In the genomic region with DNA sequence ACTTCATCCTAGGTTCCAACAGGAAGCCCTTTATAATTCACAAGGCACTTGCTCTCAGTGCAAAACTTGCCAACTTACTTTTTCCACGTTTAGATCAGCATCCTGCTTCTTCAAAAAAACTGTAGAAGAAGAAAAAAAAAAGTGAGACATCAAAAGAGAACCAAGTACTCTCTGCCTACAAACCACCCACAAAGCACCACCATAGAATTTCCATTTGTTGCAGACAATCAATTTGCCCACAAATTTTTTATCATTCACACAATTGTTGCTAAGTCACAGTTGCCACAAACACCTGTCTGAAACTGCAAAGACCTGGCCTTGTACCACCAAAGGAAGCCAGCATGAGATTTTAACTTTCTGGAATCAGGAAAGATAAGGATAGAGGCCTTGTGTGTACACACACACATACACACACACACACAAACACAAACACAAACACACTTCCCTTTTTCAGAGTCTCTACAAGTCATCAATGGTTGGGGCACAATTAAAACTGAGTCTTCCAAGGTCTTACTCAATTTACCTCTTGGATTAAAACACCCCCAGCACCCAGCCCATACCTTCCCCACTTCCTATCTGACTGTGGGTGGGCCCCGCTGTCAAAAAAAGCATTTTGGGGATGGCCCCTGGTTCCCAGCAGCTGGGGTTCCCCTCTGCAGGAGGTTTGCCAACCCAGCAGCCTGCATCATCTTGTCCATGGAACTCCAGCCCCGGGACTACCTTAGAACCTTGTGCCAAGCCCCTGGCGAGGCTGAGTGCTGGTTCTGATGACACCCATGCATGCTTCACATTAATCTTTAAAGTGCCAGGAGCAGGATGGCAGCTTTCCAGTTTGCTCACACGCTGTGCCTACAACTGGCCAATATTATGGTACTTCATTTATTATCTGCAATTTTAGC, we compare ENCODE assay signal across 13 cellular contexts. TPM values are rescaled to one million over a fixed set of nuclear protein-coding genes. Genes with fewer than 3 reads are reported as not detected.
DNase-seq lines count a peak whose midpoint lies in the region; ATAC-seq and TF ChIP-seq lines count a peak whose summit lies in the region.
"Had no signal": no experiment of that assay in that cellular context is flagged by ENCODE, and none has a peak within 500 bp of the region (broad histone marks: within the 10 kb centered on the region; RNA-seq: fewer than 3 reads in every experiment).

No MANE protein-coding gene starts in this region.

- no peaks in the 10 kb centered on the region for H3K9me3 Mint-ChIP-seq in T-helper 1 cell treated with Interleukin-12 subunit alpha and Interleukin-12 subunit beta and Interleukin-4 antibody, amounts not matched to agents 30 μg/mL and 1 μg/mL, for 36 hours
- no peaks in the 10 kb centered on the region for H3K9me3 Mint-ChIP-seq in Calu3 (ENCODE audit: low read depth, unreplicated experiment)
- H3K9me3 Mint-ChIP-seq: mesothelial cell of epicardium had no signal

- POLR2A ChIA-PET in A673 (lab: Charles Lee; ENCODE audit: low non-redundant PET), result no interaction called here

- DNase-seq in A673 (ENCODE audit: low spot score), result peak; percentile 4
- peak; percentile 54 for DNase-seq in COR-L47 (lab: John Stamatoyannopoulos, UW)
- peak; percentile 57 to 69 for DNase-seq in heart right ventricle
- no peak for DNase-seq in Calu3
- no peak for DNase-seq in cerebellar nuclear complex (lab: John Stamatoyannopoulos, UW)
- no peak for DNase-seq in medulla oblongata (ENCODE audit: extremely low spot score)
- DNase-seq: colonic mucosa, NCI-H2107, stomach had no signal

- H3K36me3 ChIP-seq in A673 (ENCODE audit: insufficient read depth, low read length, poor library complexity, severe bottlenecking) (no peaks in the 10 kb centered on the region), heart right ventricle (peaks cover 0 to 7% (median 0%) of the 10 kb centered on the region in 9 donors)
- H3K36me3 ChIP-seq: colonic mucosa had no signal

- 33 to 50% methylated on average over 5 of the region's 5 CpGs for WGBS in heart right ventricle, 2 donors

- H3K27me3 Mint-ChIP-seq in T-helper 1 cell treated with Interleukin-12 subunit alpha and Interleukin-12 subunit beta and Interleukin-4 antibody, amounts not matched to agents 30 μg/mL and 1 μg/mL, for 36 hours (ENCODE audit: low read depth), result no peaks in the 10 kb centered on the region
- H3K27me3 Mint-ChIP-seq in Calu3 (ENCODE audit: unreplicated experiment), result no peaks in the 10 kb centered on the region

- ATAC-seq in heart right ventricle (peak in 7 of 8 donors; percentile 9 to 74 (median 63)), GM21390 (IDR thresholded peaks at IDR 0.05; ENCODE audit: unreplicated experiment) (no peak)

- H3K4me1 ChIP-seq in A673 (ENCODE audit: insufficient read depth, low read length, poor library complexity, severe bottlenecking) (peaks cover under 1% of the 10 kb centered on the region), heart right ventricle (peaks cover 27 to 100% (median 98%) of the 10 kb centered on the region in 9 donors)
- H3K4me1 ChIP-seq: colonic mucosa had no signal

- peak overlapping the region; percentile 56 for H3K4me3 Mint-ChIP-seq in T-helper 1 cell treated with Interleukin-12 subunit alpha and Interleukin-12 subunit beta and Interleukin-4 antibody, amounts not matched to agents 30 μg/mL and 1 μg/mL, for 36 hours
- no peak overlapping the region for H3K4me3 Mint-ChIP-seq in Calu3 (ENCODE audit: low read depth, unreplicated experiment)
- H3K4me3 Mint-ChIP-seq: mesothelial cell of epicardium had no signal

- H3K36me3 Mint-ChIP-seq in T-helper 1 cell treated with Interleukin-12 subunit alpha and Interleukin-12 subunit beta and Interleukin-4 antibody, amounts not matched to agents 30 μg/mL and 1 μg/mL, for 36 hours (ENCODE audit: low read depth), result peaks cover 13% of the 10 kb centered on the region
- no peaks in the 10 kb centered on the region for H3K36me3 Mint-ChIP-seq in Calu3 (ENCODE audit: insufficient read depth, unreplicated experiment)
- H3K36me3 Mint-ChIP-seq: mesothelial cell of epicardium had no signal

- TF ChIP-seq CTCF in A673 (conservative IDR thresholded peaks at IDR 0.05; ENCODE audit: low read depth, low read length), result no peak
- TF ChIP-seq CTCF in heart right ventricle (IDR thresholded peaks at IDR 0.05), result no peak
- no peak for TF ChIP-seq CTCF in Calu3 (IDR thresholded peaks at IDR 0.05; ENCODE audit: unreplicated experiment)

- no peaks in the 10 kb centered on the region for H3K9me3 ChIP-seq in A673 (ENCODE audit: low read depth, low read length, poor library complexity, severe bottlenecking)
- H3K9me3 ChIP-seq in heart right ventricle, result no peaks in the 10 kb centered on the region
- H3K9me3 ChIP-seq: colonic mucosa, SJSA1, stomach had no signal

- H3K27me3 ChIP-seq in A673 (replicated peaks; ENCODE audit: insufficient read depth, low read depth, low read length, poor library complexity), result no peaks in the 10 kb centered on the region
- no peaks in the 10 kb centered on the region for H3K27me3 ChIP-seq in heart right ventricle
- H3K27me3 ChIP-seq: colonic mucosa, SJSA1, stomach had no signal

- BruUV-seq in A673 (replicated peaks; lab: Mats Ljungman, UMichigan), result no TSS peak
- no TSS peak for BruUV-seq in Calu3 (replicated peaks; lab: Mats Ljungman, UMichigan)

- H3K27ac Mint-ChIP-seq in T-helper 1 cell treated with Interleukin-12 subunit alpha and Interleukin-12 subunit beta and Interleukin-4 antibody, amounts not matched to agents 30 μg/mL and 1 μg/mL, for 36 hours, result peak overlapping the region; percentile 85
- no peak overlapping the region for H3K27ac Mint-ChIP-seq in Calu3 (ENCODE audit: unreplicated experiment)

- intact Hi-C loops in A673 (cut with micrococcal nuclease; ENCODE audit: unreplicated experiment), result no loop called here
- intact Hi-C loops in heart right ventricle (cut with DNase I), result no loop called here
- intact Hi-C loops in Calu3 (cut with micrococcal nuclease; ENCODE audit: unreplicated experiment), result no loop called here

- H3K4me3 ChIP-seq in A673 (ENCODE audit: low read depth, low read length, poor library complexity, severe bottlenecking) (no peak overlapping the region), heart right ventricle (no peak overlapping the region)
- H3K4me3 ChIP-seq: colonic mucosa, SJSA1, stomach had no signal

- H3K27ac ChIP-seq in A673 (ENCODE audit: low read depth, low read length, poor library complexity, severe bottlenecking), result no peak overlapping the region
- peak overlapping the region in 8 of 10 donors; percentile 6 to 69 (median 16) for H3K27ac ChIP-seq in heart right ventricle
- H3K27ac ChIP-seq: colonic mucosa, SJSA1 had no signal

- CTCF ChIA-PET in A673 (lab: Charles Lee), result no interaction called here
- CTCF ChIA-PET in Calu3 (lab: Charles Lee), result no interaction called here

- H3K4me1 Mint-ChIP-seq in T-helper 1 cell treated with Interleukin-12 subunit alpha and Interleukin-12 subunit beta and Interleukin-4 antibody, amounts not matched to agents 30 μg/mL and 1 μg/mL, for 36 hours (ENCODE audit: low read depth), result peaks cover 65% of the 10 kb centered on the region
- peaks cover 39% of the 10 kb centered on the region for H3K4me1 Mint-ChIP-seq in Calu3 (ENCODE audit: low read depth, unreplicated experiment)

RNA-seq across cellular contexts. Expression of a gene that starts 26.5 kb away (rescaled TPM):
- total RNA-seq in A673 (2021) (34.3 and 46.7 TPM in 2 replicates), heart right ventricle (10 to 100 TPM; 33.5 to 58.1 (median 45.6) TPM), Calu3 (2022) (61.0 and 64.6 TPM in 2 replicates)
- polyA plus RNA-seq in heart right ventricle, result 10 to 100 TPM; 19.1 to 28.0 TPM

Comparison
In these comparisons a context has a peak if more than half of its experiments do, and no peak if none do; other contexts are left out.
1. DNase-seq: peak in A673 (single experiment), COR-L47 (single experiment) and heart right ventricle (2 of 2); none in Calu3 (single experiment), cerebellar nuclear complex (0 of 2) and medulla oblongata (single experiment).